Comparison of ENCODE assay signal across 12 cellular contexts in genomic region chr12:52053570-52054209, GRCh38. TPM values are rescaled to one million over a fixed set of nuclear protein-coding genes. Genes with fewer than 3 reads are reported as not detected.
DNase-seq lines count a peak whose midpoint lies in the region; ATAC-seq and TF ChIP-seq lines count a peak whose summit lies in the region.
"Had no signal": no experiment of that assay in that cellular context is flagged by ENCODE, and none has a peak within 500 bp of the region (broad histone marks: within the 10 kb centered on the region; RNA-seq: fewer than 3 reads in every experiment).

No MANE protein-coding gene starts in this region.

- H3K79me1 ChIP-seq in IMR-90 (ENCODE audit: low read depth in 1 of 2, low read length in 2 of 2): peaks cover 0 to 63% of the 10 kb centered on the region in 2 experiments; a peak in 2 of 4 replicates

- H2AK9ac ChIP-seq in IMR-90 (replicated peaks; ENCODE audit: low read depth, low read length, poor library complexity): no peak overlapping the region

- peaks cover 23% of the 10 kb centered on the region for H3K4me1 Mint-ChIP-seq in neural progenitor cell
- H3K4me1 Mint-ChIP-seq in chondrocyte (ENCODE audit: low read depth): peaks cover 25% of the 10 kb centered on the region

- no peak overlapping the region for H2BK120ac ChIP-seq in IMR-90 (ENCODE audit: low read depth, low read length)

- H3K56ac ChIP-seq in IMR-90 (ENCODE audit: extremely low read depth, insufficient read depth, low read length): no peak overlapping the region

- dilution Hi-C loops in IMR-90 (cut with HindIII; ENCODE audit: low sequenced_read_pairs, unreplicated experiment): no loop called here

- 79% methylated on average over 2 of the region's 9 CpGs; no CpG with 5 or more reads in 1 of the 2 experiments for WGBS in IMR-90 (ENCODE audit: extremely low coverage in 2 of 2, insufficient read length in 1 of 2), 2 experiments
- 20 to 83% methylated on average over 1 of the region's 9 CpGs for WGBS in esophagus squamous epithelium, 2 donors
- 57 to 68% (median 67%) methylated on average over 9 of the region's 9 CpGs for WGBS in psoas muscle, 3 donors

- H3K9ac ChIP-seq in IMR-90 (ENCODE audit: low read depth, low read length) (peak overlapping the region; percentile 89), neural progenitor cell (no peak overlapping the region)

- no peak overlapping the region for H2BK15ac ChIP-seq in IMR-90 (ENCODE audit: low read depth, low read length)

- TF ChIP-seq RAD21 in IMR-90 (IDR thresholded peaks at IDR 0.05; ENCODE audit: low read length): no peak

- no peak overlapping the region for H2BK20ac ChIP-seq in IMR-90 (ENCODE audit: low read depth, low read length)

- H3K9me1 ChIP-seq in IMR-90 (ENCODE audit: insufficient read depth, low read length): peaks cover 14% of the 10 kb centered on the region; the same call in 1 of the 2 replicates

- H2BK5ac ChIP-seq in IMR-90 (ENCODE audit: low read depth, low read length, poor library complexity, severe bottlenecking): no peak overlapping the region

- H3K9me3 Mint-ChIP-seq in neural progenitor cell (no peaks in the 10 kb centered on the region), chondrocyte (ENCODE audit: low read depth) (no peaks in the 10 kb centered on the region)

- no peaks in the 10 kb centered on the region for H3K79me2 ChIP-seq in neural progenitor cell (ENCODE audit: low read depth)

- H3K4me1 ChIP-seq in IMR-90 (ENCODE audit: control insufficient read depth, insufficient read depth, low read length) (peaks cover 18% of the 10 kb centered on the region), esophagus squamous epithelium (peaks cover 17 to 58% (median 32%) of the 10 kb centered on the region in 3 donors), psoas muscle (peaks cover 33% of the 10 kb centered on the region), neural progenitor cell (peaks cover 14% of the 10 kb centered on the region)

- no peak overlapping the region for H4K8ac ChIP-seq in IMR-90 (ENCODE audit: low read depth in 2 of 2, low read length in 2 of 2)

- intact Hi-C loops in IMR-90 (cut with micrococcal nuclease) (no loop called here), esophagus squamous epithelium (cut with DNase I) (no loop called here), psoas muscle (cut with DNase I) (no loop called here)

- H3K27me3 Mint-ChIP-seq in neural progenitor cell (ENCODE audit: insufficient read depth, low read depth) (peaks cover 18% of the 10 kb centered on the region), chondrocyte (ENCODE audit: low read depth) (no peaks in the 10 kb centered on the region)

- no peak overlapping the region for H2AK5ac ChIP-seq in IMR-90 (ENCODE audit: low read depth, low read length)

- H3K9me3 ChIP-seq in IMR-90 (ENCODE audit: control insufficient read depth, insufficient read depth, low read length): no peaks in the 10 kb centered on the region
- H3K9me3 ChIP-seq in esophagus squamous epithelium: no peaks in the 10 kb centered on the region
- no peaks in the 10 kb centered on the region for H3K9me3 ChIP-seq in psoas muscle
- H3K9me3 ChIP-seq in neural progenitor cell (ENCODE audit: low read depth): no peaks in the 10 kb centered on the region
- H3K9me3 ChIP-seq: Caco-2, HAP-1 had no signal

- H3K4me2 ChIP-seq in IMR-90 (ENCODE audit: low read depth, low read length) (peak overlapping the region; percentile 82), neural progenitor cell (no peak overlapping the region)

- no peak overlapping the region for H3K4ac ChIP-seq in IMR-90 (ENCODE audit: low read depth, low read length)

- BruUV-seq in IMR-90 (replicated peaks; lab: Mats Ljungman, UMichigan): no TSS peak

- peaks cover 46% of the 10 kb centered on the region for H4K20me1 ChIP-seq in IMR-90 (ENCODE audit: insufficient read depth, low read length)
- peaks cover 15% of the 10 kb centered on the region for H4K20me1 ChIP-seq in neural progenitor cell (ENCODE audit: low read depth)

- H3K27me3 ChIP-seq in IMR-90 (ENCODE audit: control insufficient read depth, insufficient read depth, low read length): no peaks in the 10 kb centered on the region
- H3K27me3 ChIP-seq in esophagus squamous epithelium: peaks cover 0 to 7% (median 0%) of the 10 kb centered on the region in 4 donors
- H3K27me3 ChIP-seq in psoas muscle (ENCODE audit: insufficient read depth in 3 of 3, low read length in 2 of 3): no peaks in the 10 kb centered on the region
- H3K27me3 ChIP-seq in neural progenitor cell: peaks cover 42% of the 10 kb centered on the region

- TF ChIP-seq CTCF in IMR-90 (conservative IDR thresholded peaks at IDR 0.05; ENCODE audit: low read depth, low read length) (no peak), esophagus squamous epithelium (IDR thresholded peaks at IDR 0.05) (no peak), psoas muscle (IDR thresholded peaks at IDR 0.05) (no peak), neural progenitor cell (IDR thresholded peaks at IDR 0.05) (no peak), chondrocyte (IDR thresholded peaks at IDR 0.05) (no peak)

- H3F3A ChIP-seq in neural progenitor cell (ENCODE audit: low read depth): peaks cover 20% of the 10 kb centered on the region

- CTCF ChIA-PET in IMR-90 (lab: Yijun Ruan, JAX): no interaction called here

- H3K27ac Mint-ChIP-seq in neural progenitor cell: no peak overlapping the region
- H3K27ac Mint-ChIP-seq in chondrocyte (ENCODE audit: unreplicated experiment): no peak overlapping the region

- no peak overlapping the region for H3K18ac ChIP-seq in IMR-90 (ENCODE audit: low read depth, low read length)

- ATAC-seq in IMR-90 (ENCODE audit: low read depth) (no peak), psoas muscle (no peak), GM21367 (IDR thresholded peaks at IDR 0.05; ENCODE audit: unreplicated experiment) (no peak), HG02938 (IDR thresholded peaks at IDR 0.05; ENCODE audit: unreplicated experiment) (no peak)

- no peak overlapping the region for H3K14ac ChIP-seq in IMR-90 (replicated peaks; ENCODE audit: low read depth, low read length)

- H3K36me3 ChIP-seq in IMR-90 (ENCODE audit: control insufficient read depth, insufficient read depth, low read length) (peaks cover 38% of the 10 kb centered on the region), esophagus squamous epithelium (peaks cover 0 to 21% (median 6%) of the 10 kb centered on the region in 3 donors), psoas muscle (ENCODE audit: insufficient read depth in 1 of 2, low read depth in 1 of 2) (peaks cover 4 to 46% of the 10 kb centered on the region in 2 donors), neural progenitor cell (no peaks in the 10 kb centered on the region)

- POLR2A ChIA-PET in IMR-90 (lab: Charles Lee; ENCODE audit: unreplicated experiment): no interaction called here

- H3K4me3 Mint-ChIP-seq in neural progenitor cell (no peak overlapping the region), chondrocyte (ENCODE audit: unreplicated experiment) (no peak overlapping the region)

- H3K27ac ChIP-seq in IMR-90 (ENCODE audit: insufficient read depth, low read length) (0 out of 2 replicates have a peak overlapping the region, but pooled peaks have one; percentile 8), esophagus squamous epithelium (peak overlapping the region in 3 of 4 donors; percentile 88 to 98 (median 95)), psoas muscle (peak overlapping the region; percentile 93), neural progenitor cell (no peak overlapping the region)

- H3K4me3 ChIP-seq in IMR-90 (ENCODE audit: insufficient read depth, low read depth, low read length) (peak overlapping the region; percentile 8), esophagus squamous epithelium (peak overlapping the region in 3 of 4 donors; percentile 49 to 66 (median 60)), psoas muscle (peak overlapping the region; percentile 72), neural progenitor cell (no peak overlapping the region)
- H3K4me3 ChIP-seq: HAP-1 had no signal

- no peak overlapping the region for H4K5ac ChIP-seq in IMR-90 (ENCODE audit: low read depth, low read length)

- H4K91ac ChIP-seq in IMR-90 (ENCODE audit: insufficient read depth, low read depth, low read length): no peak overlapping the region

- H3K36me3 Mint-ChIP-seq in neural progenitor cell (peaks cover 9% of the 10 kb centered on the region), chondrocyte (ENCODE audit: low read depth) (peaks cover 3% of the 10 kb centered on the region)

- H2AFZ ChIP-seq in IMR-90 (replicated peaks; ENCODE audit: low read length, poor library complexity) (no peak overlapping the region), neural progenitor cell (replicated peaks) (no peak overlapping the region)

- TF ChIP-seq POLR2A in IMR-90 (IDR thresholded peaks at IDR 0.05; ENCODE audit: low read depth, low read length): peak; percentile 77
- TF ChIP-seq POLR2A in esophagus squamous epithelium (IDR thresholded peaks at IDR 0.05): no peak

- DNase-seq in Ammon's horn (ENCODE audit: low spot score): peak; percentile 7
- peak; percentile 64 for DNase-seq in IMR-90
- no peak for DNase-seq in esophagus squamous epithelium (lab: John Stamatoyannopoulos, UW)
- DNase-seq in psoas muscle: peak in 1 of 2 donors; percentile 31
- DNase-seq in neural progenitor cell (ENCODE audit: low spot score): no peak
- no peak for DNase-seq in chondrocyte (ENCODE audit: low spot score)
- DNase-seq: Caco-2, RPMI8226 had no signal

- no peak overlapping the region for H3K23ac ChIP-seq in IMR-90 (ENCODE audit: low read depth, low read length)

- in situ Hi-C loops in IMR-90 (cut with MboI; ENCODE audit: low sequenced_read_pairs): no loop called here

RNA-seq across cellular contexts. Expression of gene NR4A1, which starts 2.4 kb away (rescaled TPM):
- total RNA-seq in IMR-90 (2012; rRNA removed): 6.6 and 23.1 TPM in 2 replicates
- 34.1 and 120 TPM in 2 replicates for polyA plus RNA-seq in IMR-90 (2012; rRNA removed)
- polyA plus RNA-seq in IMR-90 (2012; cell fraction: cytosol; rRNA removed): 127 and 458 TPM in 2 replicates
- polyA plus RNA-seq in IMR-90 (2012; cell fraction: nucleus; rRNA removed; ENCODE audit: low replicate concordance): 1,801 and 2,637 TPM in 2 replicates
- total RNA-seq in esophagus squamous epithelium: 10 to 100 TPM in 1 of 4 donors, 1 to 10 TPM in 3; 3.4 to 12.6 (median 5.6) TPM
- total RNA-seq in psoas muscle: 10 to 100 TPM; 17.5 to 92.8 (median 56.9) TPM
- 10 to 100 TPM; 35.5 to 74.0 (median 50.2) TPM for polyA plus RNA-seq in psoas muscle
- total RNA-seq in neural progenitor cell (ENCODE audit: low replicate concordance): 8.2 and 13.0 TPM in 2 replicates
- 5.7 to 7.6 TPM (median 7.3 TPM) in 3 replicates for total RNA-seq in chondrocyte

RNA-seq across cellular contexts. Expression of gene ATG101, which starts 16.1 kb away (rescaled TPM):
- 158 and 167 TPM in 2 replicates for total RNA-seq in IMR-90 (2012; rRNA removed)
- 93.9 and 113 TPM in 2 replicates for polyA plus RNA-seq in IMR-90 (2012; rRNA removed)
- polyA plus RNA-seq in IMR-90 (2012; cell fraction: cytosol; rRNA removed): 181 and 193 TPM in 2 replicates
- 267 and 321 TPM in 2 replicates for polyA plus RNA-seq in IMR-90 (2012; cell fraction: nucleus; rRNA removed; ENCODE audit: low replicate concordance)
- total RNA-seq in esophagus squamous epithelium: 10 to 100 TPM; 36.7 to 54.7 (median 40.4) TPM
- total RNA-seq in psoas muscle: 10 to 100 TPM; 25.1 to 35.3 (median 26.5) TPM
- 100 to 1,000 TPM in 1 of 3 donors, 10 to 100 TPM in 2; 39.5 to 154 (median 90.0) TPM for polyA plus RNA-seq in psoas muscle
- total RNA-seq in neural progenitor cell (ENCODE audit: low replicate concordance): 19.8 and 33.7 TPM in 2 replicates
- 48.0 to 55.1 TPM (median 50.5 TPM) in 3 replicates for total RNA-seq in chondrocyte

RNA-seq across cellular contexts. Expression of gene SMIM41, which starts 25.8 kb away (rescaled TPM):
- total RNA-seq in IMR-90 (2012; rRNA removed) (not detected in 2 replicates), esophagus squamous epithelium (1 to 10 TPM in 2 of 4 donors, under 1 TPM in 1, not detected in 1; 0.50 to 5.7 (median 1.8) TPM), psoas muscle (under 1 TPM in 2 of 4 donors, not detected in 2; 0.16 to 0.32 TPM), neural progenitor cell (ENCODE audit: low replicate concordance) (not detected in 2 replicates), chondrocyte (not detected in 3 replicates)
- polyA plus RNA-seq in IMR-90 (2012; rRNA removed) (not detected in 2 replicates), psoas muscle (under 1 TPM in 1 of 3 donors, not detected in 2; 0.20 TPM)
- 0.04 and 0.17 TPM in 2 replicates for polyA plus RNA-seq in IMR-90 (2012; cell fraction: cytosol; rRNA removed)
- 0.14 and 0.45 TPM in 2 replicates for polyA plus RNA-seq in IMR-90 (2012; cell fraction: nucleus; rRNA removed; ENCODE audit: low replicate concordance)
- total RNA-seq: Caco-2 had no signal
- polyA plus RNA-seq: neural cell had no signal

RNA-seq across cellular contexts. Expression of gene TAMALIN, which starts 46.9 kb away (rescaled TPM):
- total RNA-seq in IMR-90 (2012; rRNA removed): 2.5 and 2.7 TPM in 2 replicates
- 5.3 and 5.9 TPM in 2 replicates for polyA plus RNA-seq in IMR-90 (2012; rRNA removed)
- polyA plus RNA-seq in IMR-90 (2012; cell fraction: cytosol; rRNA removed): 6.4 and 9.7 TPM in 2 replicates
- 20.2 and 22.8 TPM in 2 replicates for polyA plus RNA-seq in IMR-90 (2012; cell fraction: nucleus; rRNA removed; ENCODE audit: low replicate concordance)
- total RNA-seq in esophagus squamous epithelium: 10 to 100 TPM in 1 of 4 donors, 1 to 10 TPM in 3; 1.7 to 10.7 (median 3.6) TPM
- total RNA-seq in psoas muscle: 10 to 100 TPM in 3 of 4 donors, 1 to 10 TPM in 1; 8.0 to 12.8 (median 11.5) TPM
- polyA plus RNA-seq in psoas muscle: 1 to 10 TPM; 5.5 to 9.6 (median 6.8) TPM
- 1.1 and 7.4 TPM in 2 replicates for total RNA-seq in neural progenitor cell (ENCODE audit: low replicate concordance)
- 11.1 to 15.7 TPM (median 13.7 TPM) in 3 replicates for total RNA-seq in chondrocyte

Comparison
In these comparisons a context has a peak if more than half of its experiments do, and no peak if none do; other contexts are left out.
1. DNase-seq: peak in Ammon's horn (single experiment) and IMR-90 (single experiment); none in esophagus squamous epithelium (single experiment), neural progenitor cell (single experiment) and chondrocyte (single experiment).